ENCODE assay signal across 4 cellular contexts in the genomic region with DNA sequence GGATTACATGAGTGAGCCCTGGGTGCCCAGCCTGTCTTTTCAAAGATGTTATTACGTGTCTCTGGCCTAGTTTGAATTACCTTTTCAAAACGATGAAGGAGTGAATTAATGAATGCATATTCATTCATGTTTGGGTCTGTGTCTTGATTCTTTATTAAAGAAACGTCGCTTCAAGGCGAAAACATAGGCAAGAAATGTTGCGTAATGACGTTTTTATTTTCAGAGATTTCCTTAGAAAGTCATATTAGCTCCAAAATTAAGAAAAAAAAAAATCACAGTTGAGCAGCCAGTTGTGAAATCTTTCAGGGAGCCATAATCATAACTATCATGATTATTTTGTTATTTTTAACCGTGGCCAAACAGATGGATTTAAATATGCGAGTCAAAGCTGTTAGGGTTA.
TF ChIP-seq lines count a peak whose summit lies in the region.

No MANE protein-coding gene starts in this region.

TF ChIP-seq in SK-N-SH, 30 proteins besides CTCF, POLR2A, EP300 and RAD21:
- TF ChIP-seq FOXM1 (IDR thresholded peaks at IDR 0.05; ENCODE audit: low read depth) (no peak), NRF1 (IDR thresholded peaks at IDR 0.05; ENCODE audit: low read depth, low read length) (no peak), FOSL2 (IDR thresholded peaks at IDR 0.05; ENCODE audit: borderline replicate concordance, low read depth) (no peak), SMC3 (IDR thresholded peaks at IDR 0.05; ENCODE audit: low read depth, low read length) (no peak), RXRA (IDR thresholded peaks at IDR 0.05; ENCODE audit: borderline replicate concordance, low read depth) (no peak), MEF2A (IDR thresholded peaks at IDR 0.05; ENCODE audit: borderline replicate concordance, low read depth) (no peak), SIN3A (IDR thresholded peaks at IDR 0.05; ENCODE audit: borderline replicate concordance, low read depth, low read length) (no peak)

TF ChIP-seq in SK-N-SH treated with all-trans-retinoic acid at 6 μM for 48 hours, 23 proteins besides CTCF, POLR2A, EP300 and RAD21:
- no peak for TF ChIP-seq ZFP30 (CRISPR knock-in tag; IDR thresholded peaks at IDR 0.05)
- TF ChIP-seq, protein P1, sequence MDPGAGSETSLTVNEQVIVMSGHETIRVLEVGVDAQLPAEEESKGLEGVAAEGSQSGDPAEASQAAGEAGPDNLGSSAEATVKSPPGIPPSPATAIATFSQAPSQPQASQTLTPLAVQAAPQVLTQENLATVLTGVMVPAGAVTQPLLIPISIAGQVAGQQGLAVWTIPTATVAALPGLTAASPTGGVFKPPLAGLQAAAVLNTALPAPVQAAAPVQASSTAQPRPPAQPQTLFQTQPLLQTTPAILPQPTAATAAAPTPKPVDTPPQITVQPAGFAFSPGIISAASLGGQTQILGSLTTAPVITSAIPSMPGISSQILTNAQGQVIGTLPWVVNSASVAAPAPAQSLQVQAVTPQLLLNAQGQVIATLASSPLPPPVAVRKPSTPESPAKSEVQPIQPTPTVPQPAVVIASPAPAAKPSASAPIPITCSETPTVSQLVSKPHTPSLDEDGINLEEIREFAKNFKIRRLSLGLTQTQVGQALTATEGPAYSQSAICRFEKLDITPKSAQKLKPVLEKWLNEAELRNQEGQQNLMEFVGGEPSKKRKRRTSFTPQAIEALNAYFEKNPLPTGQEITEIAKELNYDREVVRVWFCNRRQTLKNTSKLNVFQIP (CRISPR knock-in tag; IDR thresholded peaks at IDR 0.05; ENCODE audit: borderline replicate concordance, low read depth) = no peak

TF ChIP-seq in IMR-90, 13 proteins besides CTCF, POLR2A, EP300 and RAD21:
- no peak for TF ChIP-seq CHD1 (IDR thresholded peaks at IDR 0.05; ENCODE audit: low read depth, low read length)
- peak; percentile 91 for TF ChIP-seq CEBPB (IDR thresholded peaks at IDR 0.05; ENCODE audit: low read depth, low read length)

TF ChIP-seq in H1, 55 proteins besides CTCF, POLR2A, EP300 and RAD21:
- TF ChIP-seq SAP30 (IDR thresholded peaks at IDR 0.05; ENCODE audit: insufficient read depth, insufficient replicate concordance, low read length) (no peak), CEBPB (IDR thresholded peaks at IDR 0.05; ENCODE audit: low read depth, low read length) (peak; percentile 77; the same call in 1 of the 2 replicates), HDAC2 (IDR thresholded peaks at IDR 0.05; ENCODE audit: borderline replicate concordance in 1 of 2, low read depth in 2 of 2, low read length in 2 of 2) (no peak)
TF ChIP-seq in H1: peak in this region for 1.
